ENCODE assay signal across 4 cellular contexts in genomic region chr10:47768578-47769115, GRCh38. TPM values are rescaled to one million over a fixed set of nuclear protein-coding genes. Genes with fewer than 3 reads are reported as not detected.
"Had no signal": no experiment of that assay in that cellular context is flagged by ENCODE, and none has a peak within 500 bp of the region (broad histone marks: within the 10 kb centered on the region; RNA-seq: fewer than 3 reads in every experiment).

No MANE protein-coding gene starts in this region.

RNA-seq across cellular contexts. Expression of gene SYT15B, which starts 5.3 kb away (rescaled TPM):
- total RNA-seq: fibroblast of lung, frontal cortex, occipital lobe had no signal
- polyA plus RNA-seq: keratinocyte had no signal
